In the genomic region with DNA sequence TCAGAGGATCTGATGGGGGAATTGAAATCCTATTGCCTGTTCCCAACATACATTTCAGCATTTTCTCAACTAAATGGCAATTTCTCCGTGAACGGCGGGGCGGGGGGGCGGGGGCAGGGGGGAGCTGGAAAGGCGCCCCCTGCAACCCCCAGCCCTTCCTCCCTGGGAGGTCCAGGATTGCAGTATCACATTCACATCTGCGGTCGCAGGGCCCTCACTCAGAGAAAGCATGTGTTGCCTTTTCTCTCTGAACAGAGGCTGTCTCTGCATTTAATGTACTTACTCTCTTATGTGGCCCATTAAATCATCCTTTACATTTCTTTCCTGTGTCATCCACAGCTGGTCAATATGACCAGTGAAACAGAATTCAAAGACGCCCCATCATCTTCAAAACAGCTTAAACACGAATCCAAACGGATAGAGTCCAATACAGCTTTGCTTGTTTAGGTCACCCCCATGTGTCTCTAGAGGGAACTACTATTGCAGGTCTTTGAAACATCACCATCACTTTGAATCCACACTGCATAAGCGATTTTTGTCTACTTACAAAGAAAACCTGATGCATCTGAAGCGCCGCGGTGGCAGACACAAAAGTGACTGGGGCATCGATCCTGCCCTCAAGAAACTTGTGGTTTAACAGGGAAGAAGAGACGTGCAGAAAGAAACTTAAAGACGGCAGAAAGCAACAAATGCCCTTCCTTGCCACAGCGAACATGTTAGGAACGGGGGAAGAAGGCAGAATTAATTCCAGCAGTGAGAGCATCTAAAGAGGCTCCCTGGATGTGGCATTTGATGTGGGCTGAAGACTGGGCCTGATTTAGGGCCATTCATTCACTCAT, we compare ENCODE assay signal across 1 cellular context.
TF ChIP-seq lines count a peak whose summit lies in the region.

No MANE protein-coding gene starts in this region.

TF ChIP-seq in GM12878, 131 proteins besides CTCF, POLR2A, EP300 and RAD21 (continued from another document):
- TF ChIP-seq YY1 (IDR thresholded peaks at IDR 0.05; ENCODE audit: low read depth, low read length): peak; percentile 74
- TF ChIP-seq POU2F2 (IDR thresholded peaks at IDR 0.05; ENCODE audit: borderline replicate concordance, low read depth, low read length): 0 out of 3 replicates have a peak, but pooled peaks have one; percentile 29
- TF ChIP-seq TCF12 (IDR thresholded peaks at IDR 0.05; ENCODE audit: low read depth, low read length): 0 out of 2 replicates have a peak, but pooled peaks have one; percentile 23
- TF ChIP-seq CREB1 (IDR thresholded peaks at IDR 0.05; ENCODE audit: low read depth): no peak
- no peak for TF ChIP-seq SMARCA5 (IDR thresholded peaks at IDR 0.05)
- peak; percentile 99 for TF ChIP-seq SMC3 (IDR thresholded peaks at IDR 0.05; ENCODE audit: borderline replicate concordance, low read length)
